In genomic region chr4:71133491-71133890, GRCh38 we compare ENCODE assay signal across 23 cellular contexts.
"Had no signal": no experiment of that assay in that cellular context is flagged by ENCODE, and none has a peak within 500 bp of the region (broad histone marks: within the 10 kb centered on the region; RNA-seq: fewer than 3 reads in every experiment).

No MANE protein-coding gene starts in this region.

- H3K27me3 Mint-ChIP-seq: activated B cell treated with CpG ODN at 0.5 μM for 24 hours; activated CD4-positive, alpha-beta memory T cell treated with anti-CD3 and anti-CD28 coated beads for 36 hours; activated naive CD8-positive, alpha-beta T cell treated with anti-CD3 and anti-CD28 coated beads, Interleukin-2, amount 10 ng/mL, durations not matched to agents 7 days and 5 days; activated T-cell treated with anti-CD3 and anti-CD28 coated beads, Interleukin-2, amount 50 U/mL, for 24 hours; stimulated activated naive CD8-positive, alpha-beta T cell treated with anti-CD3 and anti-CD28 coated beads, Interleukin-15, Interleukin-2, amounts not matched to agents 100 ng/mL and 50 ng/mL, for 24 hours had no signal

- H3K36me3 Mint-ChIP-seq: activated CD4-positive, alpha-beta memory T cell treated with anti-CD3 and anti-CD28 coated beads for 36 hours; activated CD8-positive, alpha-beta memory T cell treated with anti-CD3 and anti-CD28 coated beads, Interleukin-2, amount 10 ng/mL, durations not matched to agents 7 days and 5 days; activated naive CD8-positive, alpha-beta T cell treated with anti-CD3 and anti-CD28 coated beads, Interleukin-2, amount 10 ng/mL, durations not matched to agents 7 days and 5 days; mesothelial cell of epicardium had no signal

- H3K9me3 ChIP-seq: body of pancreas, tibial nerve had no signal

- H3K9me3 Mint-ChIP-seq: activated B cell treated with CpG ODN at 0.5 μM for 24 hours; activated CD4-positive, alpha-beta memory T cell treated with anti-CD3 and anti-CD28 coated beads for 36 hours; activated naive CD8-positive, alpha-beta T cell treated with anti-CD3 and anti-CD28 coated beads, Interleukin-2, amount 10 ng/mL, durations not matched to agents 7 days and 5 days; activated T-cell treated with anti-CD3 and anti-CD28 coated beads, Interleukin-2, amount 50 U/mL, for 24 hours; activated T-helper 2 cell treated with anti-CD3 and anti-CD28 coated beads, Interferon-gamma antibody, Interleukin-2, Interleukin-4, amounts not matched to agents 10 μg/mL and 5 μg/mL and 100 μg/mL, durations not matched to agents 14 hours and 24 hours and 36 hours; mesothelial cell of epicardium; nephron; stimulated activated naive CD8-positive, alpha-beta T cell treated with anti-CD3 and anti-CD28 coated beads, Interleukin-15, Interleukin-2, amounts not matched to agents 100 ng/mL and 50 ng/mL, for 24 hours had no signal

- H3K4me1 ChIP-seq: foreskin keratinocyte, tibial nerve had no signal

- DNase-seq: activated B cell treated with CpG ODN at 0.5 μM for 24 hours; activated CD4-positive, alpha-beta memory T cell treated with anti-CD3 and anti-CD28 coated beads for 36 hours; activated CD4-positive, alpha-beta T cell treated with anti-CD3 and anti-CD28 coated beads for 4 hours; activated CD8-positive, alpha-beta memory T cell treated with anti-CD3 and anti-CD28 coated beads, Interleukin-2, amount 10 ng/mL, durations not matched to agents 7 days and 5 days; activated naive CD4-positive, alpha-beta T cell treated with Interleukin-2 at 50 U/mL for 16 hours; activated naive CD8-positive, alpha-beta T cell treated with anti-CD3 and anti-CD28 coated beads, Interleukin-2, amount 10 ng/mL, durations not matched to agents 7 days and 5 days; activated T-cell treated with anti-CD3 and anti-CD28 coated beads, Interleukin-2, amount 50 U/mL, for 24 hours; body of pancreas; caudate nucleus; foreskin keratinocyte; occipital lobe; stimulated activated CD4-positive, alpha-beta T cell treated with anti-CD3 and anti-CD28 coated beads, Interleukin-12 subunit alpha, Interleukin-12 subunit beta, amount 100 ng/mL, for 4 hours; stimulated activated CD4-positive, alpha-beta T cell treated with anti-CD3 and anti-CD28 coated beads, Interleukin-1b, Interleukin-23, amount 100 ng/mL, for 48 hours; stimulated activated CD8-positive, alpha-beta memory T cell treated with anti-CD3 and anti-CD28 coated beads, Interleukin-4, amount 100 ng/mL, for 48 hours had no signal

- H3K4me2 ChIP-seq: hepatocyte had no signal

- H3K27ac ChIP-seq: foreskin keratinocyte, hepatocyte, tibial nerve had no signal

- H3K4me3 Mint-ChIP-seq: activated B cell treated with CpG ODN at 0.5 μM for 24 hours; activated CD4-positive, alpha-beta memory T cell treated with anti-CD3 and anti-CD28 coated beads for 36 hours; activated CD8-positive, alpha-beta memory T cell treated with anti-CD3 and anti-CD28 coated beads, Interleukin-2, amount 10 ng/mL, durations not matched to agents 7 days and 5 days; activated naive CD8-positive, alpha-beta T cell treated with anti-CD3 and anti-CD28 coated beads, Interleukin-2, amount 10 ng/mL, durations not matched to agents 7 days and 5 days; activated T-cell treated with anti-CD3 and anti-CD28 coated beads, Interleukin-2, amount 50 U/mL, for 24 hours; mesothelial cell of epicardium; nephron; stimulated activated naive CD8-positive, alpha-beta T cell treated with anti-CD3 and anti-CD28 coated beads, Interleukin-15, Interleukin-2, amounts not matched to agents 100 ng/mL and 50 ng/mL, for 24 hours had no signal

- H2AFZ ChIP-seq: hepatocyte had no signal

- H3K27ac Mint-ChIP-seq: activated B cell treated with CpG ODN at 0.5 μM for 24 hours; activated CD4-positive, alpha-beta memory T cell treated with anti-CD3 and anti-CD28 coated beads for 36 hours; activated CD8-positive, alpha-beta memory T cell treated with anti-CD3 and anti-CD28 coated beads, Interleukin-2, amount 10 ng/mL, durations not matched to agents 7 days and 5 days; activated naive CD8-positive, alpha-beta T cell treated with anti-CD3 and anti-CD28 coated beads, Interleukin-2, amount 10 ng/mL, durations not matched to agents 7 days and 5 days; activated T-cell treated with anti-CD3 and anti-CD28 coated beads, Interleukin-2, amount 50 U/mL, for 24 hours; activated T-helper 2 cell treated with anti-CD3 and anti-CD28 coated beads, Interferon-gamma antibody, Interleukin-2, Interleukin-4, amounts not matched to agents 10 μg/mL and 5 μg/mL and 100 μg/mL, durations not matched to agents 14 hours and 24 hours and 36 hours; mesothelial cell of epicardium; nephron; stimulated activated naive CD8-positive, alpha-beta T cell treated with anti-CD3 and anti-CD28 coated beads, Interleukin-15, Interleukin-2, amounts not matched to agents 100 ng/mL and 50 ng/mL, for 24 hours had no signal

- FAIRE-seq: islet of Langerhans, urothelium cell line had no signal

- H3K4me3 ChIP-seq: body of pancreas, hepatocyte, lung, tibial nerve had no signal

- H3K79me2 ChIP-seq: hepatocyte had no signal

- ATAC-seq: activated CD8-positive, alpha-beta memory T cell treated with anti-CD3 and anti-CD28 coated beads, Interleukin-2, amount 10 ng/mL, durations not matched to agents 7 days and 5 days; body of pancreas; foreskin keratinocyte had no signal

- H3K36me3 ChIP-seq: tibial nerve had no signal

- H3K27me3 ChIP-seq: body of pancreas, foreskin keratinocyte, hepatocyte, tibial nerve had no signal

- H3K4me1 Mint-ChIP-seq: activated B cell treated with CpG ODN at 0.5 μM for 24 hours; activated CD8-positive, alpha-beta memory T cell treated with anti-CD3 and anti-CD28 coated beads, Interleukin-2, amount 10 ng/mL, durations not matched to agents 7 days and 5 days; activated naive CD8-positive, alpha-beta T cell treated with anti-CD3 and anti-CD28 coated beads, Interleukin-2, amount 10 ng/mL, durations not matched to agents 7 days and 5 days; mesothelial cell of epicardium; nephron had no signal
